ENCODE assay signal across 24 cellular contexts in the genomic region with DNA sequence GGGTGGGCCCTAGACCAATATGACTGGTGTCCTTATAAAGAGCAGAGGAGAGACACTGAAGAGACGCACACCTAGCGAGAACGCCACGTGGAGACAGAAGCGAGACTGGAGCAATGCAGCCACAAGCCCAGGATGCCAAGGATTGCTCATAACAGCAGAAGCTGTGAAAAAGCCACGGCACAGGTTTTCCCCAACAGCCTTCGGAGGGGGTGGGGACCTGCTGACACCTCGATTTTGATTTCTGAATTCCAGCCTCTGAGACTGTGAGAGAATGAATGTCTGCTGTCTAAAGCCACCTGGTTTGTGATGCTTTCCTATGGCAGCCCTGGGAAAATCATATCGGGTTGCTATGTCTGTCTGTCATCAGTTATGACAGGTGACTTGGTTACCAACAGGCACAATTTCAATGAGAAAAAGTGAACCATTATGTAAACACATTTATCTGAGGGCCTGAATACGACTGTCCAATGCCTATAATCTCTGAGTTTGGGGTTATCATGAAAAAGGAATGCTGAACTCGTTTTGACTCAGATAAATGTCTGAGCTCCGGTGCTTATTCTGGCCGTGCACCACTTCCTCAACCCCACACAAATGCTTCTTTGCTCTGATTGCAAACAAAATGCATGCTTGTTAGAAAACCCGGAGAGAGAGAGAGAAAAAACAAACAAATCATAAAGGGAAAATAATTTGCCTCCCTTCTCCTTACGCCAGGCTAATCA.
"Had no signal": no experiment of that assay in that cellular context is flagged by ENCODE, and none has a peak within 500 bp of the region (broad histone marks: within the 10 kb centered on the region; RNA-seq: fewer than 3 reads in every experiment).

No MANE protein-coding gene starts in this region.

- DNase-seq: hypothalamus; immature natural killer cell; kidney; left ventricle myocardium inferior; mesendoderm; naive B cell; natural killer cell; nephron progenitor cell; pancreas; posterior cingulate gyrus; retina; right cardiac atrium; stimulated activated CD4-positive, alpha-beta T cell treated with anti-CD3 and anti-CD28 coated beads, Interleukin-1b, Interleukin-23, amount 100 ng/mL, for 48 hours; stimulated activated CD4-positive, alpha-beta T cell treated with anti-CD3 and anti-CD28 coated beads, Interleukin-2, amount 100 ng/mL, for 48 hours; stimulated activated CD4-positive, alpha-beta T cell treated with anti-CD3 and anti-CD28 coated beads, Interleukin-4, amount 100 ng/mL, for 4 hours; stimulated activated CD8-positive, alpha-beta memory T cell treated with anti-CD3 and anti-CD28 coated beads, Interleukin-4, amount 100 ng/mL, for 48 hours; stimulated activated naive CD4-positive, alpha-beta T cell treated with Interleukin-2 at 50 U/mL for 16 hours; stimulated activated naive CD8-positive, alpha-beta T cell treated with anti-CD3 and anti-CD28 coated beads, Interleukin-15, amount 100 ng/mL, for 72 hours; substantia nigra; uterus had no signal

- H3K36me3 ChIP-seq: left ventricle myocardium inferior, pancreas, prostate gland, tibial nerve, uterus had no signal

- H3K27me3 ChIP-seq: pancreas, tibial nerve, uterus had no signal

- H3K27ac ChIP-seq: left ventricle myocardium inferior, pancreas, prostate gland, skin epidermis, tibial nerve, uterus had no signal

- H3K4me3 ChIP-seq: left ventricle myocardium inferior, lung, pancreas, prostate gland, skin epidermis, tibial nerve, uterus had no signal

- H3K4me1 ChIP-seq: left ventricle myocardium inferior, pancreas, prostate gland, tibial nerve, uterus had no signal

- H3K9me3 ChIP-seq: pancreas, prostate gland, tibial nerve, uterus had no signal
